16 cellular contexts compared by ENCODE assay signal in the genomic region with DNA sequence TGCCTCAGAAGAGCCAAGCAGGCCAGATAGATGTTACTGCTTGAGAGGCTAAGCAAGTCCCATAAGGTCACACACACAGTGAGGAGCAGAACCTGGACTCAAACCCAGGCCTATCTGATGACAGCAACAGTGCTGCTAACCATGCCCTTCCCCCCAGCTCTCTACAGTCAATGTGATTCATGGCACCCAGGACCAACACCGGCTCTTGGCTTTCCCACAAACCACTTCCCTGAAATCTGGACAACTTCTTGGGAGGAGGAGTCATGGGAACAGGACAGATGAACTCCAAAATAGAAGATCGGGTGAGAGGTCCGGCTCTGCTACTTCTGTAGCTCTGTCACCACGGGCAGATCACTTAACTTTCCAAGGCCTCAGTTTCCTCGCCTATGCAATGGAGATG. TPM values are rescaled to one million over a fixed set of nuclear protein-coding genes. Genes with fewer than 3 reads are reported as not detected.
DNase-seq lines count a peak whose midpoint lies in the region; ATAC-seq and TF ChIP-seq lines count a peak whose summit lies in the region.
"Had no signal": no experiment of that assay in that cellular context is flagged by ENCODE, and none has a peak within 500 bp of the region (broad histone marks: within the 10 kb centered on the region; RNA-seq: fewer than 3 reads in every experiment).

No MANE protein-coding gene starts in this region.

- POLR2A ChIA-PET in activated CD4-positive, alpha-beta T cell treated with anti-CD3 and anti-CD28 coated beads for 36 hours (lab: Charles Lee) = no interaction called here
- POLR2A ChIA-PET in WTC11 (lab: Charles Lee) (no interaction called here), A673 (lab: Charles Lee; ENCODE audit: low non-redundant PET) (no interaction called here)

- no peaks in the 10 kb centered on the region for H3K4me1 ChIP-seq in A673 (ENCODE audit: insufficient read depth, low read length, poor library complexity, severe bottlenecking)

- intact Hi-C loops in activated CD4-positive, alpha-beta T cell treated with anti-CD3 and anti-CD28 coated beads, Interleukin-2, amount 10 ng/mL, durations not matched to agents 24 days and 14 days (cut with micrococcal nuclease) = loop anchor here (10.0 kb wide), 1 partner anchor 202 kb away; a partner anchor contains a TSS
- intact Hi-C loops in activated CD4-positive, alpha-beta T cell treated with anti-CD3 and anti-CD28 coated beads for 36 hours (cut with DNase I, micrococcal nuclease) = loop anchor here in 1 of 2 experiments (10.0 kb wide), 1 partner anchor 202 kb away; a partner anchor contains a TSS
- intact Hi-C loops in A673 (cut with micrococcal nuclease; ENCODE audit: unreplicated experiment) = no loop called here

- H3K27me3 Mint-ChIP-seq in activated CD4-positive, alpha-beta T cell treated with anti-CD3 and anti-CD28 coated beads, Interleukin-2, amount 10 ng/mL, durations not matched to agents 24 days and 14 days = peaks cover 51% of the 10 kb centered on the region
- peaks cover 37% of the 10 kb centered on the region for H3K27me3 Mint-ChIP-seq in activated CD4-positive, alpha-beta T cell treated with anti-CD3 and anti-CD28 coated beads for 36 hours
- H3K27me3 Mint-ChIP-seq in WTC11 (ENCODE audit: low read depth) = peaks cover 61% of the 10 kb centered on the region

- CTCF ChIA-PET in activated CD4-positive, alpha-beta T cell treated with anti-CD3 and anti-CD28 coated beads for 36 hours (lab: Charles Lee) = no interaction called here
- CTCF ChIA-PET in WTC11 (lab: Charles Lee) = interaction anchor here (0.7 to 1.4 kb wide), 4 partner anchors 197 to 251 kb away, joined by 3 to 5 read pairs (median 4); a partner anchor contains a TSS
- CTCF ChIA-PET in A673 (lab: Charles Lee) = no interaction called here

- no peak overlapping the region for H3K27ac Mint-ChIP-seq in activated CD4-positive, alpha-beta T cell treated with anti-CD3 and anti-CD28 coated beads, Interleukin-2, amount 10 ng/mL, durations not matched to agents 24 days and 14 days
- no peak overlapping the region for H3K27ac Mint-ChIP-seq in activated CD4-positive, alpha-beta T cell treated with anti-CD3 and anti-CD28 coated beads for 36 hours
- no peak overlapping the region for H3K27ac Mint-ChIP-seq in WTC11

- H3K9me3 ChIP-seq in A673 (ENCODE audit: low read depth, low read length, poor library complexity, severe bottlenecking) = no peaks in the 10 kb centered on the region

- H3K27me3 ChIP-seq in A673 (replicated peaks; ENCODE audit: insufficient read depth, low read depth, low read length, poor library complexity) = peaks cover 64% of the 10 kb centered on the region

- no peak overlapping the region for H3K27ac ChIP-seq in A673 (ENCODE audit: low read depth, low read length, poor library complexity, severe bottlenecking)
- H3K27ac ChIP-seq: epithelial cell of prostate had no signal

- ATAC-seq in activated CD4-positive, alpha-beta T cell treated with anti-CD3 and anti-CD28 coated beads for 36 hours = no peak
- ATAC-seq in WTC11 (no peak), GM18870 (IDR thresholded peaks at IDR 0.05; ENCODE audit: unreplicated experiment) (no peak)
- ATAC-seq: HCT116 had no signal

- DNase-seq in activated CD4-positive, alpha-beta T cell treated with anti-CD3 and anti-CD28 coated beads, Interleukin-2, amount 10 ng/mL, durations not matched to agents 24 days and 14 days = peak; percentile 50
- no peak for DNase-seq in activated CD4-positive, alpha-beta T cell treated with anti-CD3 and anti-CD28 coated beads for 36 hours
- DNase-seq in WTC11 (ENCODE audit: low spot score) = no peak
- DNase-seq in hepatic stellate cell (ENCODE audit: low spot score) = peak; percentile 62
- DNase-seq in stromal cell of bone marrow (ENCODE audit: low read depth) = peak; percentile 83
- DNase-seq in A673 (ENCODE audit: low spot score) = no peak
- no peak for DNase-seq in activated CD4-positive, alpha-beta T cell treated with anti-CD3 and anti-CD28 coated beads for 1 hour
- DNase-seq: ACHN, islet precursor cell, Karpas-422, NCI-H446, SHP77, trophoblast cell had no signal

- no peaks in the 10 kb centered on the region for H3K9me3 Mint-ChIP-seq in activated CD4-positive, alpha-beta T cell treated with anti-CD3 and anti-CD28 coated beads, Interleukin-2, amount 10 ng/mL, durations not matched to agents 24 days and 14 days
- H3K9me3 Mint-ChIP-seq in activated CD4-positive, alpha-beta T cell treated with anti-CD3 and anti-CD28 coated beads for 36 hours (ENCODE audit: low read depth) = no peaks in the 10 kb centered on the region
- H3K9me3 Mint-ChIP-seq in WTC11 = no peaks in the 10 kb centered on the region

- H3K4me3 Mint-ChIP-seq in activated CD4-positive, alpha-beta T cell treated with anti-CD3 and anti-CD28 coated beads, Interleukin-2, amount 10 ng/mL, durations not matched to agents 24 days and 14 days = peak overlapping the region; percentile 17
- H3K4me3 Mint-ChIP-seq in activated CD4-positive, alpha-beta T cell treated with anti-CD3 and anti-CD28 coated beads for 36 hours = no peak overlapping the region
- peak overlapping the region; percentile 88 for H3K4me3 Mint-ChIP-seq in WTC11

- H3K36me3 ChIP-seq in A673 (ENCODE audit: insufficient read depth, low read length, poor library complexity, severe bottlenecking) = no peaks in the 10 kb centered on the region

- no peak overlapping the region for H3K4me3 ChIP-seq in A673 (ENCODE audit: low read depth, low read length, poor library complexity, severe bottlenecking)

- H3K4me1 Mint-ChIP-seq in activated CD4-positive, alpha-beta T cell treated with anti-CD3 and anti-CD28 coated beads, Interleukin-2, amount 10 ng/mL, durations not matched to agents 24 days and 14 days = peaks cover 39% of the 10 kb centered on the region
- peaks cover 20% of the 10 kb centered on the region for H3K4me1 Mint-ChIP-seq in activated CD4-positive, alpha-beta T cell treated with anti-CD3 and anti-CD28 coated beads for 36 hours
- H3K4me1 Mint-ChIP-seq in WTC11 = peaks cover 27% of the 10 kb centered on the region

- TF ChIP-seq CTCF in WTC11 (IDR thresholded peaks at IDR 0.05) (no peak), A673 (conservative IDR thresholded peaks at IDR 0.05; ENCODE audit: low read depth, low read length) (no peak)

- BruUV-seq in A673 (replicated peaks; lab: Mats Ljungman, UMichigan) = no TSS peak

- peaks cover 8% of the 10 kb centered on the region for H3K36me3 Mint-ChIP-seq in activated CD4-positive, alpha-beta T cell treated with anti-CD3 and anti-CD28 coated beads, Interleukin-2, amount 10 ng/mL, durations not matched to agents 24 days and 14 days (ENCODE audit: low read depth)
- no peaks in the 10 kb centered on the region for H3K36me3 Mint-ChIP-seq in activated CD4-positive, alpha-beta T cell treated with anti-CD3 and anti-CD28 coated beads for 36 hours (ENCODE audit: low read depth)
- H3K36me3 Mint-ChIP-seq in WTC11 = no peaks in the 10 kb centered on the region

TF ChIP-seq in WTC11, 78 proteins besides CTCF, POLR2A, EP300 and RAD21 (continues in another document):
- TF ChIP-seq CBFB (CRISPR knock-in tag; IDR thresholded peaks at IDR 0.05; ENCODE audit: low read depth) (no peak), IRF2 (CRISPR knock-in tag; IDR thresholded peaks at IDR 0.05; ENCODE audit: borderline replicate concordance, low read depth) (no peak), NFE2L1 (CRISPR knock-in tag; IDR thresholded peaks at IDR 0.05) (no peak), EMX1 (CRISPR knock-in tag; IDR thresholded peaks at IDR 0.05) (no peak), GRHL2 (CRISPR knock-in tag; IDR thresholded peaks at IDR 0.05; ENCODE audit: insufficient replicate concordance, severe bottlenecking) (no peak), ETV6 (CRISPR knock-in tag; IDR thresholded peaks at IDR 0.05) (no peak), FOXK1 (CRISPR knock-in tag; IDR thresholded peaks at IDR 0.05) (no peak), SP1 (CRISPR knock-in tag; conservative IDR thresholded peaks at IDR 0.05) (no peak), ATF1 (CRISPR knock-in tag; IDR thresholded peaks at IDR 0.05) (no peak), SMAD4 (CRISPR knock-in tag; IDR thresholded peaks at IDR 0.05) (no peak)
- TF ChIP-seq, protein P1, sequence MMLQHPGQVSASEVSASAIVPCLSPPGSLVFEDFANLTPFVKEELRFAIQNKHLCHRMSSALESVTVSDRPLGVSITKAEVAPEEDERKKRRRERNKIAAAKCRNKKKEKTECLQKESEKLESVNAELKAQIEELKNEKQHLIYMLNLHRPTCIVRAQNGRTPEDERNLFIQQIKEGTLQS (CRISPR knock-in tag; conservative IDR thresholded peaks at IDR 0.05) = no peak
- TF ChIP-seq, protein P2, sequence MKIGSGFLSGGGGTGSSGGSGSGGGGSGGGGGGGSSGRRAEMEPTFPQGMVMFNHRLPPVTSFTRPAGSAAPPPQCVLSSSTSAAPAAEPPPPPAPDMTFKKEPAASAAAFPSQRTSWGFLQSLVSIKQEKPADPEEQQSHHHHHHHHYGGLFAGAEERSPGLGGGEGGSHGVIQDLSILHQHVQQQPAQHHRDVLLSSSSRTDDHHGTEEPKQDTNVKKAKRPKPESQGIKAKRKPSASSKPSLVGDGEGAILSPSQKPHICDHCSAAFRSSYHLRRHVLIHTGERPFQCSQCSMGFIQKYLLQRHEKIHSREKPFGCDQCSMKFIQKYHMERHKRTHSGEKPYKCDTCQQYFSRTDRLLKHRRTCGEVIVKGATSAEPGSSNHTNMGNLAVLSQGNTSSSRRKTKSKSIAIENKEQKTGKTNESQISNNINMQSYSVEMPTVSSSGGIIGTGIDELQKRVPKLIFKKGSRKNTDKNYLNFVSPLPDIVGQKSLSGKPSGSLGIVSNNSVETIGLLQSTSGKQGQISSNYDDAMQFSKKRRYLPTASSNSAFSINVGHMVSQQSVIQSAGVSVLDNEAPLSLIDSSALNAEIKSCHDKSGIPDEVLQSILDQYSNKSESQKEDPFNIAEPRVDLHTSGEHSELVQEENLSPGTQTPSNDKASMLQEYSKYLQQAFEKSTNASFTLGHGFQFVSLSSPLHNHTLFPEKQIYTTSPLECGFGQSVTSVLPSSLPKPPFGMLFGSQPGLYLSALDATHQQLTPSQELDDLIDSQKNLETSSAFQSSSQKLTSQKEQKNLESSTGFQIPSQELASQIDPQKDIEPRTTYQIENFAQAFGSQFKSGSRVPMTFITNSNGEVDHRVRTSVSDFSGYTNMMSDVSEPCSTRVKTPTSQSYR (CRISPR knock-in tag; IDR thresholded peaks at IDR 0.05) = no peak

RNA-seq across cellular contexts. Expression of a gene that starts 0.7 kb away (rescaled TPM):
- total RNA-seq in activated CD4-positive, alpha-beta T cell treated with anti-CD3 and anti-CD28 coated beads, Interleukin-2, amount 10 ng/mL, durations not matched to agents 24 days and 14 days = 0.17 and 0.33 TPM in 2 replicates
- not detected for total RNA-seq in activated CD4-positive, alpha-beta T cell treated with anti-CD3 and anti-CD28 coated beads for 36 hours
- total RNA-seq in WTC11 (2021) (0.09 to 0.24 TPM (median 0.11 TPM) in 3 replicates), A673 (2021) (not detected in 2 replicates)

RNA-seq across cellular contexts. Expression of a gene that starts 47.3 kb away (rescaled TPM):
- 66.7 and 69.9 TPM in 2 replicates for total RNA-seq in activated CD4-positive, alpha-beta T cell treated with anti-CD3 and anti-CD28 coated beads, Interleukin-2, amount 10 ng/mL, durations not matched to agents 24 days and 14 days
- total RNA-seq in activated CD4-positive, alpha-beta T cell treated with anti-CD3 and anti-CD28 coated beads for 36 hours = 1 to 10 TPM; 2.4 TPM
- total RNA-seq in WTC11 (2021) = 0.92 to 1.2 TPM (median 0.99 TPM) in 3 replicates
- not detected in 2 replicates for total RNA-seq in A673 (2021)

Comparison
In these comparisons a context has a peak if more than half of its experiments do, and no peak if none do; other contexts are left out.
1. DNase-seq: peak in activated CD4-positive, alpha-beta T cell treated with anti-CD3 and anti-CD28 coated beads, Interleukin-2, amount 10 ng/mL, durations not matched to agents 24 days and 14 days (single experiment), hepatic stellate cell (single experiment) and stromal cell of bone marrow (single experiment); none in activated CD4-positive, alpha-beta T cell treated with anti-CD3 and anti-CD28 coated beads for 36 hours (single experiment), WTC11 (single experiment), A673 (single experiment) and activated CD4-positive, alpha-beta T cell treated with anti-CD3 and anti-CD28 coated beads for 1 hour (single experiment).
2. RNA of a gene that starts 47.3 kb away (total RNA-seq): 66.7 to 69.9 TPM in activated CD4-positive, alpha-beta T cell treated with anti-CD3 and anti-CD28 coated beads, Interleukin-2, amount 10 ng/mL, durations not matched to agents 24 days and 14 days; 2.4 TPM in activated CD4-positive, alpha-beta T cell treated with anti-CD3 and anti-CD28 coated beads for 36 hours, 0.92 to 1.2 TPM in WTC11 and not detected in A673; every median in the first group is over 10 times any median in the second.